Comparison of ENCODE assay signal across 34 cellular contexts in the genomic region with DNA sequence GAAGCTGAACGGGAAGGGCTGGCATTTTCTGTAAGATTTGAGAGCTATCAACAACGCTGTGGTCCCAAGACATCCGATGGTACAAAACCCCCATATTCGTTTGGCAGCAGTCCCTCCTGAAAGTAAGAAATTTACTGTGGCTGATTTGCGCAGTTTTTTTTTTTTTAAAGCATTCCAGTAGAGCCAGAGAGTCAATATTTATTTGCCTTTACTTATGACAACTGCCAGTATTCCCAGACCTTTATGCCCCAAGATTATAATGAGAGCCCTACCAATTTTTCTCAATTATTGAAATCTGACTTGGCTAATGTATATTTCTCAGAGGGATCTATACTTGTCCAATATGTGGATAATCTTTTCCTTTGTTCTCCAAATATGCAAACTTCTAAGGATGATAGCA.
"Had no signal": no experiment of that assay in that cellular context is flagged by ENCODE, and none has a peak within 500 bp of the region (broad histone marks: within the 10 kb centered on the region; RNA-seq: fewer than 3 reads in every experiment).

No MANE protein-coding gene starts in this region.

- DNase-seq: Karpas-422, Kasumi-1, MG63, MM.1S, MV-4-11, NCI-H1048, NCI-H1092, NCI-H1092 treated with DMSO at 0.1 percent for 48 hours, NCI-H1105, NCI-H1105 treated with DMSO at 0.1 percent for 48 hours, NCI-H1417, NCI-H1417 treated with DMSO at 0.1 percent for 48 hours, NCI-H1436, NCI-H1436 treated with DMSO at 0.1 percent for 48 hours, NCI-H146, NCI-H1694, NCI-H1694 treated with DMSO at 0.1 percent for 48 hours, NCI-H187, NCI-H187 treated with DMSO at 0.1 percent for 48 hours, NCI-H1930, NCI-H2029, NCI-H2029 treated with DMSO at 0.1 percent for 48 hours, NCI-H2081, NCI-H2081 treated with DMSO at 0.1 percent for 48 hours, NCI-H2107, NCI-H2171, NCI-H2171 treated with DMSO at 0.1 percent for 48 hours, NCI-H2227 treated with DMSO at 0.1 percent for 48 hours, NCI-H226, NCI-H345, NCI-H446, NCI-H446 treated with DMSO at 0.1 percent for 48 hours, NCI-H510A had no signal

- H3K36me3 ChIP-seq: MG63 had no signal

- H3K9ac ChIP-seq: KMS-11 had no signal

- H3K27ac ChIP-seq: KMS-11 had no signal

- H3K9me3 ChIP-seq: MG63 had no signal

- H3K27me3 ChIP-seq: MG63 had no signal

- H3K4me3 ChIP-seq: MG63 had no signal

- H3K4me2 ChIP-seq: KMS-11 had no signal
